In the genomic region with DNA sequence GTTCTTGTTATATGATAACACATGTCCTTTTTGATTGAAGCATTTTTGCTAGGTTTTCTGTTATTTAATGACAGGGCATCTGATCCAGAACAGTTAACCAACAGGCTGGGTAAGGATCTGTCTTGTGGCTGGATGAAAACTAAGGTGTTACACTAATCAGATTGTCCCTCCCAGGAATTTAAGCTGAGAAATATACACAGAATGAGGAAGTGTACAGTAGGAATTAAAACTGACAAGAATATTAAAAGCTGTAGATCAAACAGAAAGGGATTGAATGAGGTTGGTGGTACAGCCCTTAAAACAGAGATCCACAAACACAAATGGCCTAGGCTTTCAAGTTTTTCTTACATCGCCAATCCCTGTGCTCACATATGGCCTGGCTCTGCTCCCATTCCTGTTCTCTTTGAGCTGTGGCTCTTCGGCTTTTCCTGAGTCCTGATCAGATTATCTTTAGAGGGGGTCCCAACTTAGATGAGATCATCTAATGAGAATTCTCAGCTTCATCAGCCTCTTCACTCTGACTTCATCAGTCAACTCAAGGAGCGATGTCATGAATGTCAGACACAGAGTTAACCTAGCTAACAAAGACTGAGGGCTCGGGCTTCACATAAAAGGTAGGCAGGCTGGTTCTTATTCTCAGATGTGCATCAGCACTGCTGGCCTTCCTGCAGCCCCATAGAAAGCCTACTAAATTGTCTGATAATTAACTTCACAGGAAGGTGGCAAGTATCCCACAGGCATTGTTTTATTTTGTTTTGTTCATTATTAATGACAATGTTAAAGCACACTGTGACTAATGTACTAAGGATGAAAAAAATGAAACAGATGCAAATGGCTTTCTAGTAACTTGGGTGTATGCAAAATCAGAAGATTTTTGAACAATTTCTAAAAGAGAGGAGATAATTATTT, we compare ENCODE assay signal across 25 cellular contexts. TPM values are rescaled to one million over a fixed set of nuclear protein-coding genes. Genes with fewer than 3 reads are reported as not detected.
A peak's percentile ranks its signal among the peaks of the same experiment; 100 is the strongest.
DNase-seq lines count a peak whose midpoint lies in the region; ATAC-seq, FAIRE-seq and TF ChIP-seq lines count a peak whose summit lies in the region.
"Had no signal": no experiment of that assay in that cellular context is flagged by ENCODE, and none has a peak within 500 bp of the region (broad histone marks: within the 10 kb centered on the region; RNA-seq: fewer than 3 reads in every experiment).

No MANE protein-coding gene starts in this region.

- BruUV-seq in Calu3 (replicated peaks; lab: Mats Ljungman, UMichigan) (no TSS peak), K562 (replicated peaks; lab: Mats Ljungman, UMichigan) (no TSS peak)

- WGBS in K562 (ENCODE audit: insufficient coverage, low coverage, missing lambda C conversion rate), result 81% methylated on average over 4 of the region's 4 CpGs

- no peak for TF ChIP-seq RAD21 in K562 (CRISPR knock-in tag; conservative IDR thresholded peaks at IDR 0.05 in 1 of 2, IDR thresholded peaks at IDR 0.05 in 1 of 2)

- no peaks in the 10 kb centered on the region for H3K27me3 Mint-ChIP-seq in Calu3 (ENCODE audit: unreplicated experiment)

- no peak for TF ChIP-seq EP300 in K562 (IDR thresholded peaks at IDR 0.05; ENCODE audit: low read length)

- H3K9ac ChIP-seq in K562 (ENCODE audit: insufficient read depth in 1 of 2, low read depth in 2 of 2, low read length in 2 of 2), result no peak overlapping the region

- H3K4me1 Mint-ChIP-seq in Calu3 (ENCODE audit: low read depth, unreplicated experiment), result peaks cover 40% of the 10 kb centered on the region
- H3K4me1 Mint-ChIP-seq: activated naive CD4-positive, alpha-beta T cell treated with anti-CD3 and anti-CD28 coated beads, Interleukin-2, amount 50 U/mL, for 24 hours; neural crest cell had no signal

- DNase-seq in Calu3 (no peak), NCI-H1694 (lab: John Stamatoyannopoulos, UW) (peak; percentile 9), K562 (ENCODE audit: extremely low read depth in 1 of 4, low spot score in 3 of 4) (no peak), mucosa of descending colon (no peak), nucleus accumbens (lab: John Stamatoyannopoulos, UW) (no peak), dedifferentiated amniotic fluid mesenchymal stem cell (ENCODE audit: extremely low spot score) (no peak), brain microvascular endothelial cell (no peak), tibial artery (no peak)
- DNase-seq: activated CD4-positive, CD25-positive, alpha-beta regulatory T cell; activated T-cell treated with anti-CD3 and anti-CD28 coated beads, Interleukin-2, amount 50 U/mL, for 48 hours; CD8-positive, alpha-beta T cell; foreskin fibroblast; midbrain; MM.1S; NCI-H2029; small intestine; stimulated activated CD4-positive, alpha-beta T cell treated with anti-CD3 and anti-CD28 coated beads, Interleukin-4, amount 100 ng/mL, for 1 hour had no signal

- H3K36me3 Mint-ChIP-seq in Calu3 (ENCODE audit: insufficient read depth, unreplicated experiment), result no peaks in the 10 kb centered on the region
- H3K36me3 Mint-ChIP-seq: activated naive CD4-positive, alpha-beta T cell treated with anti-CD3 and anti-CD28 coated beads, Interleukin-2, amount 50 U/mL, for 24 hours; CD8-positive, alpha-beta T cell had no signal

- FAIRE-seq in K562 (lab: Jason Lieb, UNC), result no peak
- FAIRE-seq: colon, endothelial cell of umbilical vein, H54, HepG2, small intestine had no signal

- no peaks in the 10 kb centered on the region for H3K79me2 ChIP-seq in K562 (ENCODE audit: control insufficient read depth, insufficient read depth, low read length)

- H3K36me3 ChIP-seq in K562 (ENCODE audit: control insufficient read depth, insufficient read depth, low read length) (peaks cover 19% of the 10 kb centered on the region; the same call in 2 of the 3 replicates), mucosa of descending colon (ENCODE audit: low read depth) (no peaks in the 10 kb centered on the region), brain microvascular endothelial cell (replicated peaks) (peaks cover 24% of the 10 kb centered on the region), tibial artery (peaks cover 24 to 75% (median 45%) of the 10 kb centered on the region in 3 donors)

- H4K20me1 ChIP-seq in K562 (replicated peaks; ENCODE audit: control insufficient read depth, insufficient read depth, low read length), result no peaks in the 10 kb centered on the region; the same call in 1 of the 2 replicates

- POLR2A ChIA-PET in K562 (lab: Yijun Ruan, JAX), result interaction anchor here (0.9 to 1.0 kb wide), 2 partner anchors 8 to 11 kb away, joined by 4 read pairs; partner anchors contain the start of gene PYGL

- in situ Hi-C loops in K562 (cut with MboI), result no loop called here
- in situ Hi-C loops in brain microvascular endothelial cell (cut with HindIII; ENCODE audit: low pct_ligation_motif_present, low sequenced_read_pairs), result no loop called here

- H3K9me1 ChIP-seq in K562 (ENCODE audit: control insufficient read depth, insufficient read depth, low read length), result peaks cover 3% of the 10 kb centered on the region

- H3K4me3 ChIP-seq in K562 (no peak overlapping the region), mucosa of descending colon (no peak overlapping the region), brain microvascular endothelial cell (ENCODE audit: low read depth, low read length) (no peak overlapping the region), tibial artery (no peak overlapping the region)
- H3K4me3 ChIP-seq: vagina had no signal

- CTCF ChIA-PET in Calu3 (lab: Charles Lee) (interaction anchor here (1.0 kb wide), 1 partner anchor 162 kb away, joined by 3 read pairs; the partner anchor contains the start of gene TRIM9), K562 (lab: Yijun Ruan, JAX; ENCODE audit: low intra/inter-chr PET ratio) (no interaction called here)

- no peaks in the 10 kb centered on the region for H3K27me3 ChIP-seq in K562 (ENCODE audit: control insufficient read depth in 2 of 2, insufficient read depth in 2 of 2, low read length in 2 of 2)
- H3K27me3 ChIP-seq in brain microvascular endothelial cell (replicated peaks), result no peaks in the 10 kb centered on the region
- H3K27me3 ChIP-seq in tibial artery, result no peaks in the 10 kb centered on the region
- H3K27me3 ChIP-seq: vagina had no signal

- H3K9me3 ChIP-seq in K562 (replicated peaks; ENCODE audit: control insufficient read depth, insufficient read depth, low read depth, low read length), result no peaks in the 10 kb centered on the region
- no peaks in the 10 kb centered on the region for H3K9me3 ChIP-seq in mucosa of descending colon
- H3K9me3 ChIP-seq in tibial artery, result no peaks in the 10 kb centered on the region
- H3K9me3 ChIP-seq: vagina had no signal

- peak overlapping the region; percentile 6 for H3K4me3 Mint-ChIP-seq in Calu3 (ENCODE audit: low read depth, unreplicated experiment)
- H3K4me3 Mint-ChIP-seq: activated naive CD4-positive, alpha-beta T cell treated with anti-CD3 and anti-CD28 coated beads, Interleukin-2, amount 50 U/mL, for 24 hours; CD8-positive, alpha-beta T cell; neural crest cell had no signal

- peak overlapping the region; percentile 27 for H3K27ac Mint-ChIP-seq in Calu3 (ENCODE audit: unreplicated experiment)
- H3K27ac Mint-ChIP-seq: activated naive CD4-positive, alpha-beta T cell treated with anti-CD3 and anti-CD28 coated beads, Interleukin-2, amount 50 U/mL, for 24 hours; CD8-positive, alpha-beta T cell had no signal

- intact Hi-C loops in Calu3 (cut with micrococcal nuclease; ENCODE audit: unreplicated experiment), result no loop called here
- intact Hi-C loops in K562 (cut with micrococcal nuclease), result no loop called here
- intact Hi-C loops in mucosa of descending colon (cut with DNase I, micrococcal nuclease), result no loop called here
- intact Hi-C loops in tibial artery (cut with DNase I; ENCODE audit: low total_unique reads), result no loop called here

- H2AFZ ChIP-seq in K562 (ENCODE audit: low read depth, low read length), result peak overlapping the region; percentile 59; the same call in 1 of the 2 replicates

- H3K27ac ChIP-seq in K562 (ENCODE audit: extremely low read depth, low read depth, low read length) (peak overlapping the region; percentile 54; the same call in 1 of the 3 replicates), brain microvascular endothelial cell (no peak overlapping the region), tibial artery (no peak overlapping the region)
- H3K27ac ChIP-seq: vagina had no signal

- no peak overlapping the region for H3K4me2 ChIP-seq in K562 (ENCODE audit: insufficient read depth, low read length)

- no peak for TF ChIP-seq POLR2A in K562 (conservative IDR thresholded peaks at IDR 0.05)

- TF ChIP-seq CTCF in Calu3 (IDR thresholded peaks at IDR 0.05; ENCODE audit: unreplicated experiment), result no peak
- TF ChIP-seq CTCF in K562 (IDR thresholded peaks at IDR 0.05 in 2 of 3, conservative IDR thresholded peaks at IDR 0.05 in 1 of 3; ENCODE audit: insufficient read depth in 2 of 3, low read depth in 1 of 3, low read length in 3 of 3), result no peak
- TF ChIP-seq CTCF in mucosa of descending colon (IDR thresholded peaks at IDR 0.05), result no peak
- no peak for TF ChIP-seq CTCF in brain microvascular endothelial cell (IDR thresholded peaks at IDR 0.05; ENCODE audit: low read depth, low read length, missing control alignments)
- no peak for TF ChIP-seq CTCF in tibial artery (IDR thresholded peaks at IDR 0.05)

- no peaks in the 10 kb centered on the region for H3K9me3 Mint-ChIP-seq in Calu3 (ENCODE audit: low read depth, unreplicated experiment)
- H3K9me3 Mint-ChIP-seq: activated naive CD4-positive, alpha-beta T cell treated with anti-CD3 and anti-CD28 coated beads, Interleukin-2, amount 50 U/mL, for 24 hours; CD8-positive, alpha-beta T cell; neural crest cell had no signal

- ATAC-seq in K562, result no peak
- peak; percentile 21 for ATAC-seq in mucosa of descending colon
- ATAC-seq: CD8-positive, alpha-beta T cell; HepG2 had no signal

- H3K4me1 ChIP-seq in K562 (replicated peaks in 1 of 2; ENCODE audit: control insufficient read depth in 2 of 2, insufficient read depth in 2 of 2, low read length in 2 of 2), result peaks cover 6 to 15% of the 10 kb centered on the region in 2 experiments; a peak in 4 of 5 replicates
- H3K4me1 ChIP-seq in mucosa of descending colon (ENCODE audit: low read depth), result no peaks in the 10 kb centered on the region
- no peaks in the 10 kb centered on the region for H3K4me1 ChIP-seq in tibial artery
- H3K4me1 ChIP-seq: vagina had no signal

RNA-seq across cellular contexts. Expression of gene PYGL, which starts 11.4 kb away (rescaled TPM):
- total RNA-seq in Calu3 (2022) (39.5 and 41.2 TPM in 2 replicates), K562 (2014; rRNA removed) (14.6 and 14.8 TPM in 2 replicates), K562 (2014; rRNA removed; fragmentation: Illumina TruSeq; extraction: Trizol) (13.1 and 14.3 TPM in 2 replicates), K562 (2015; rRNA removed; fragmentation: Illumina TruSeq; extraction: Trizol) (17.9 and 20.4 TPM in 2 replicates), K562 (2021) (9.4 and 10.8 TPM in 2 replicates), mucosa of descending colon (10 to 100 TPM; 31.0 to 43.7 (median 41.4) TPM)
- 15.7 and 21.8 TPM in 2 replicates for total RNA-seq in K562 (2011; cell fraction: chromatin; rRNA removed; ENCODE audit: low replicate concordance)
- 7.1 and 10.3 TPM in 2 replicates for total RNA-seq in K562 (2011; cell fraction: nucleolus; rRNA removed)
- total RNA-seq in K562 (2011; cell fraction: nucleoplasm; rRNA removed), result 12.4 and 12.5 TPM in 2 replicates
- polyA plus RNA-seq in K562 (2011; rRNA removed) (14.6 and 23.8 TPM in 2 replicates), K562 (2014; fragmentation: Illumina TruSeq; extraction: Trizol) (12.8 and 13.8 TPM in 2 replicates), K562 (2014; fragmentation: Nextera tagmentation; extraction: Ambion mirVana) (1 to 10 TPM; 3.5 to 6.6 TPM), K562 (2014; rRNA removed) (10.4 and 19.3 TPM in 2 replicates)
- 11.1 and 17.4 TPM in 2 replicates for polyA plus RNA-seq in K562 (2011; cell fraction: cytosol; rRNA removed)
- polyA plus RNA-seq in K562 (2011; cell fraction: nucleus; rRNA removed), result 19.7 and 23.8 TPM in 2 replicates
- 16.1 and 49.9 TPM in 2 replicates for polyA plus RNA-seq in K562 (2012)
- polyA minus RNA-seq in K562 (2011; rRNA and poly(A)+ RNA removed), result 14.9 and 30.1 TPM in 2 replicates
- 9.3 and 16.9 TPM in 2 replicates for polyA minus RNA-seq in K562 (2011; cell fraction: cytosol; rRNA and poly(A)+ RNA removed)
- 11.6 and 18.1 TPM in 2 replicates for polyA minus RNA-seq in K562 (2011; cell fraction: nucleus; rRNA and poly(A)+ RNA removed)
- total RNA-seq: T-helper 1 cell treated with Interleukin-12 subunit alpha and Interleukin-12 subunit beta and Interleukin-4 antibody, amounts not matched to agents 30 ng/mL and 1 ng/mL, for 36 hours had no signal
